In the genomic region with DNA sequence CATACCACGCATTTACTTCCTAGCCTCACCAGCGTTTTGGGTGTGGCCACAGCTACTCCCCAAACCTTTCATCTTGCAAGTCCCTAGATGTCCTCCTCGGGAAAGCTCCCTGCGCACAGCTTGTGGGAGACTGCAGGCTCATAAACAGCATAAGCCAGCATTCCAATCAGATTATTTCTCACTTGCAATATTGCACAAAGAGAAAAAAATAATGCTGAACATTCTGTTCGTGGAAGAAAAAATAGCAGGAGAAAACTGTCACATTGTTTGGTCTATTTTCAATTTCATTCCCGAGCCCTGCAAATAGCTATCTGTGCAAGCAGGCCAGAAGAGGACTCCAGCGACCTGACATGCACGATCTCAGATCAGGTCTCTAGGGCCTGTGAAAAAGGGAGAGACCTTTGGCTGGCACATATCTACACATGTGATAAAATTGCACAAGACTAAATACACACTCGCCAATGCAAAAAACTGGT, we compare ENCODE assay signal across 2 cellular contexts.
TF ChIP-seq lines count a peak whose summit lies in the region.

No MANE protein-coding gene starts in this region.

TF ChIP-seq in liver, 16 proteins besides CTCF, POLR2A, EP300 and RAD21:
- TF ChIP-seq HNF4G (IDR thresholded peaks at IDR 0.05) = no peak
- TF ChIP-seq EGR1 (IDR thresholded peaks at IDR 0.05; ENCODE audit: low read depth in 2 of 2) = no peak
- no peak for TF ChIP-seq JUND (IDR thresholded peaks at IDR 0.05)
- TF ChIP-seq, protein P1, sequence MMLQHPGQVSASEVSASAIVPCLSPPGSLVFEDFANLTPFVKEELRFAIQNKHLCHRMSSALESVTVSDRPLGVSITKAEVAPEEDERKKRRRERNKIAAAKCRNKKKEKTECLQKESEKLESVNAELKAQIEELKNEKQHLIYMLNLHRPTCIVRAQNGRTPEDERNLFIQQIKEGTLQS (IDR thresholded peaks at IDR 0.05) = no peak
- TF ChIP-seq SP1 (IDR thresholded peaks at IDR 0.05) = peak; percentile 19
- peak; percentile 44 for TF ChIP-seq FOXA2 (IDR thresholded peaks at IDR 0.05)
- TF ChIP-seq, protein P2, sequence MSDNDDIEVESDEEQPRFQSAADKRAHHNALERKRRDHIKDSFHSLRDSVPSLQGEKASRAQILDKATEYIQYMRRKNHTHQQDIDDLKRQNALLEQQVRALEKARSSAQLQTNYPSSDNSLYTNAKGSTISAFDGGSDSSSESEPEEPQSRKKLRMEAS (IDR thresholded peaks at IDR 0.05) = peak; percentile 28
- TF ChIP-seq, protein P3, sequence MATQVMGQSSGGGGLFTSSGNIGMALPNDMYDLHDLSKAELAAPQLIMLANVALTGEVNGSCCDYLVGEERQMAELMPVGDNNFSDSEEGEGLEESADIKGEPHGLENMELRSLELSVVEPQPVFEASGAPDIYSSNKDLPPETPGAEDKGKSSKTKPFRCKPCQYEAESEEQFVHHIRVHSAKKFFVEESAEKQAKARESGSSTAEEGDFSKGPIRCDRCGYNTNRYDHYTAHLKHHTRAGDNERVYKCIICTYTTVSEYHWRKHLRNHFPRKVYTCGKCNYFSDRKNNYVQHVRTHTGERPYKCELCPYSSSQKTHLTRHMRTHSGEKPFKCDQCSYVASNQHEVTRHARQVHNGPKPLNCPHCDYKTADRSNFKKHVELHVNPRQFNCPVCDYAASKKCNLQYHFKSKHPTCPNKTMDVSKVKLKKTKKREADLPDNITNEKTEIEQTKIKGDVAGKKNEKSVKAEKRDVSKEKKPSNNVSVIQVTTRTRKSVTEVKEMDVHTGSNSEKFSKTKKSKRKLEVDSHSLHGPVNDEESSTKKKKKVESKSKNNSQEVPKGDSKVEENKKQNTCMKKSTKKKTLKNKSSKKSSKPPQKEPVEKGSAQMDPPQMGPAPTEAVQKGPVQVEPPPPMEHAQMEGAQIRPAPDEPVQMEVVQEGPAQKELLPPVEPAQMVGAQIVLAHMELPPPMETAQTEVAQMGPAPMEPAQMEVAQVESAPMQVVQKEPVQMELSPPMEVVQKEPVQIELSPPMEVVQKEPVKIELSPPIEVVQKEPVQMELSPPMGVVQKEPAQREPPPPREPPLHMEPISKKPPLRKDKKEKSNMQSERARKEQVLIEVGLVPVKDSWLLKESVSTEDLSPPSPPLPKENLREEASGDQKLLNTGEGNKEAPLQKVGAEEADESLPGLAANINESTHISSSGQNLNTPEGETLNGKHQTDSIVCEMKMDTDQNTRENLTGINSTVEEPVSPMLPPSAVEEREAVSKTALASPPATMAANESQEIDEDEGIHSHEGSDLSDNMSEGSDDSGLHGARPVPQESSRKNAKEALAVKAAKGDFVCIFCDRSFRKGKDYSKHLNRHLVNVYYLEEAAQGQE (IDR thresholded peaks at IDR 0.05) = peak; percentile 39
- peak; percentile 45 to 71 for TF ChIP-seq HNF4A (conservative IDR thresholded peaks at IDR 0.05)
- no peak for TF ChIP-seq NR2F2 (IDR thresholded peaks at IDR 0.05)
- TF ChIP-seq, protein P4, sequence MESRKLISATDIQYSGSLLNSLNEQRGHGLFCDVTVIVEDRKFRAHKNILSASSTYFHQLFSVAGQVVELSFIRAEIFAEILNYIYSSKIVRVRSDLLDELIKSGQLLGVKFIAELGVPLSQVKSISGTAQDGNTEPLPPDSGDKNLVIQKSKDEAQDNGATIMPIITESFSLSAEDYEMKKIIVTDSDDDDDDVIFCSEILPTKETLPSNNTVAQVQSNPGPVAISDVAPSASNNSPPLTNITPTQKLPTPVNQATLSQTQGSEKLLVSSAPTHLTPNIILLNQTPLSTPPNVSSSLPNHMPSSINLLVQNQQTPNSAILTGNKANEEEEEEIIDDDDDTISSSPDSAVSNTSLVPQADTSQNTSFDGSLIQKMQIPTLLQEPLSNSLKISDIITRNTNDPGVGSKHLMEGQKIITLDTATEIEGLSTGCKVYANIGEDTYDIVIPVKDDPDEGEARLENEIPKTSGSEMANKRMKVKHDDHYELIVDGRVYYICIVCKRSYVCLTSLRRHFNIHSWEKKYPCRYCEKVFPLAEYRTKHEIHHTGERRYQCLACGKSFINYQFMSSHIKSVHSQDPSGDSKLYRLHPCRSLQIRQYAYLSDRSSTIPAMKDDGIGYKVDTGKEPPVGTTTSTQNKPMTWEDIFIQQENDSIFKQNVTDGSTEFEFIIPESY (IDR thresholded peaks at IDR 0.05) = peak; percentile 56
- no peak for TF ChIP-seq TAF1 (conservative IDR thresholded peaks at IDR 0.05)
- peak; percentile 31 to 85 for TF ChIP-seq RXRA (IDR thresholded peaks at IDR 0.05)
- no peak for TF ChIP-seq GABPA (IDR thresholded peaks at IDR 0.05 in 1 of 2, conservative IDR thresholded peaks at IDR 0.05 in 1 of 2)
- peak; percentile 53 for TF ChIP-seq FOXA1 (IDR thresholded peaks at IDR 0.05)
- TF ChIP-seq YY1 (IDR thresholded peaks at IDR 0.05) = peak; percentile 49

TF ChIP-seq in HepG2, 621 proteins besides CTCF, POLR2A, EP300 and RAD21:
- TF ChIP-seq HNF1B (CRISPR knock-in tag; IDR thresholded peaks at IDR 0.05) (no peak), IRX3 (CRISPR knock-in tag; IDR thresholded peaks at IDR 0.05; ENCODE audit: borderline replicate concordance, low read depth) (no peak), HNRNPLL (IDR thresholded peaks at IDR 0.05; ENCODE audit: low read depth, low read length, poor library complexity, severe bottlenecking) (no peak), TBX3 (IDR thresholded peaks at IDR 0.05; ENCODE audit: borderline replicate concordance) (no peak), MEIS2 (CRISPR knock-in tag; IDR thresholded peaks at IDR 0.05) (no peak), CEBPZ (IDR thresholded peaks at IDR 0.05; ENCODE audit: low read length) (no peak), AKAP8 (CRISPR knock-in tag; IDR thresholded peaks at IDR 0.05) (no peak), TBX2 (CRISPR knock-in tag; IDR thresholded peaks at IDR 0.05; ENCODE audit: borderline replicate concordance) (no peak), ZFP91 (CRISPR knock-in tag; IDR thresholded peaks at IDR 0.05; ENCODE audit: borderline replicate concordance) (no peak)
- TF ChIP-seq, protein P5, sequence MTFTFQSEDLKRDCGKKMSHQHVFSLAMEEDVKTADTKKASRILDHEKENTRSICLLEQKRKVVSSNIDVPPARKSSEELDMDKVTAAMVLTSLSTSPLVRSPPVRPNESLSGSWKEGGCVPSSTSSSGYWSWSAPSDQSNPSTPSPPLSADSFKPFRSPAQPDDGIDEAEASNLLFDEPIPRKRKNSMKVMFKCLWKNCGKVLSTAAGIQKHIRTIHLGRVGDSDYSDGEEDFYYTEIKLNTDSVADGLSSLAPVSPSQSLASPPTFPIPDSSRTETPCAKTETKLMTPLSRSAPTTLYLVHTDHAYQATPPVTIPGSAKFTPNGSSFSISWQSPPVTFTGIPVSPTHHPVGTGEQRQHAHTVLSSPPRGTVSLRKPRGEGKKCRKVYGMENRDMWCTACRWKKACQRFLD (CRISPR knock-in tag; IDR thresholded peaks at IDR 0.05; ENCODE audit: borderline replicate concordance) = no peak
TF ChIP-seq in HepG2: peak in this region for 0.
